ENCODE assay signal across 1 cellular context in the genomic region with DNA sequence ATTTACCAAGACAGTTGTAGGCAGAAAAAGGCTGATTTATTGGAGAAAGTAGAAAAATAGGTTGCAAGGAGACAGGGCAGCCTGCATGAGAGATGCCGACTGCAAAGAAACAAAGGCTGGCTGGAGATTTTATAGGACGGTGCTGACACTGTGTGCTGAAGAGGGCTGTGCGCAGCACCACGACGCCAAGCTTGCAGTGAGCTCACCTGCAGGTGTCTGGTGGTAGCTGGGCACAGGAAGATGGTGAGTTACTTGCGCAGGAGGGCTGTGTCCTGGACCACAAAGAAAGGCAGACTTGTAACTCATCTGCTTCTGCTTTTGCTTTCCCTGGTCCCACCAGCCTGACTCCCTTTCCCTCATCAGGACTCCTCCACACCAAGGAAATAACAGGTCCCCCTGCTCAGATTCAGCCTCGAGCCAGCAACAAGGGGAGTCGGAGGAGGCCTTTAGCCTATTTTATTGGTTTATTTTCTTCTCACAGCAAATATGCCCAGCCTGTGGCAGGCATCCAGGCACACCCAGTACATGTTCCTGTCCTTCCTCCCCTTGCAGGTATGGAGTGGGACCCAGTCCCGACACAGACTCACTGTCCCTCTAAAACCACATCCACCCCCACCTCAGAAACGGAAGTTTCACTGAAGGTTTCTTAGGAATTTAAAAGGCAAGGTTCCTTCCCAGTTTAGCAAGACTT.
TF ChIP-seq lines count a peak whose summit lies in the region.

No MANE protein-coding gene starts in this region.

TF ChIP-seq in HCT116, 20 proteins besides CTCF, POLR2A, EP300 and RAD21 (continued from another document):
- TF ChIP-seq, protein P1, sequence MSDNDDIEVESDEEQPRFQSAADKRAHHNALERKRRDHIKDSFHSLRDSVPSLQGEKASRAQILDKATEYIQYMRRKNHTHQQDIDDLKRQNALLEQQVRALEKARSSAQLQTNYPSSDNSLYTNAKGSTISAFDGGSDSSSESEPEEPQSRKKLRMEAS (IDR thresholded peaks at IDR 0.05), result no peak
- no peak for TF ChIP-seq FOSL1 (IDR thresholded peaks at IDR 0.05; ENCODE audit: low read depth)
- TF ChIP-seq, protein P2, sequence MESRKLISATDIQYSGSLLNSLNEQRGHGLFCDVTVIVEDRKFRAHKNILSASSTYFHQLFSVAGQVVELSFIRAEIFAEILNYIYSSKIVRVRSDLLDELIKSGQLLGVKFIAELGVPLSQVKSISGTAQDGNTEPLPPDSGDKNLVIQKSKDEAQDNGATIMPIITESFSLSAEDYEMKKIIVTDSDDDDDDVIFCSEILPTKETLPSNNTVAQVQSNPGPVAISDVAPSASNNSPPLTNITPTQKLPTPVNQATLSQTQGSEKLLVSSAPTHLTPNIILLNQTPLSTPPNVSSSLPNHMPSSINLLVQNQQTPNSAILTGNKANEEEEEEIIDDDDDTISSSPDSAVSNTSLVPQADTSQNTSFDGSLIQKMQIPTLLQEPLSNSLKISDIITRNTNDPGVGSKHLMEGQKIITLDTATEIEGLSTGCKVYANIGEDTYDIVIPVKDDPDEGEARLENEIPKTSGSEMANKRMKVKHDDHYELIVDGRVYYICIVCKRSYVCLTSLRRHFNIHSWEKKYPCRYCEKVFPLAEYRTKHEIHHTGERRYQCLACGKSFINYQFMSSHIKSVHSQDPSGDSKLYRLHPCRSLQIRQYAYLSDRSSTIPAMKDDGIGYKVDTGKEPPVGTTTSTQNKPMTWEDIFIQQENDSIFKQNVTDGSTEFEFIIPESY (IDR thresholded peaks at IDR 0.05; ENCODE audit: extremely low read depth, insufficient replicate concordance, low read length), result no peak
